In genomic region chr9:684055-684949, GRCh38 we compare ENCODE assay signal across 9 cellular contexts.
DNase-seq lines count a peak whose midpoint lies in the region; ATAC-seq and TF ChIP-seq lines count a peak whose summit lies in the region.
"Had no signal": no experiment of that assay in that cellular context is flagged by ENCODE, and none has a peak within 500 bp of the region (broad histone marks: within the 10 kb centered on the region; RNA-seq: fewer than 3 reads in every experiment).

No MANE protein-coding gene starts in this region.

- peak overlapping the region in 1 of 2 experiments; percentile 63 for H3K18ac ChIP-seq in mesenchymal stem cell (ENCODE audit: low read depth in 1 of 2, low read length in 2 of 2)

- H3K14ac ChIP-seq in mesenchymal stem cell (ENCODE audit: low read length in 2 of 2) = no peak overlapping the region

- peaks cover 8% of the 10 kb centered on the region for H3K79me1 ChIP-seq in mesenchymal stem cell (replicated peaks; ENCODE audit: low read length, poor library complexity, severe bottlenecking)

- no peaks in the 10 kb centered on the region for H3K9me3 ChIP-seq in colonic mucosa
- no peaks in the 10 kb centered on the region for H3K9me3 ChIP-seq in mesenchymal stem cell (ENCODE audit: control insufficient read depth, low read length)

- H2AFZ ChIP-seq in mesenchymal stem cell (ENCODE audit: low read depth, low read length) = no peak overlapping the region

- H3K4me3 ChIP-seq in colonic mucosa = no peak overlapping the region
- H3K4me3 ChIP-seq in mesenchymal stem cell (ENCODE audit: insufficient read depth in 1 of 2, low read depth in 1 of 2, low read length in 2 of 2) = peak overlapping the region in 1 of 2 experiments; percentile 79
- peak overlapping the region; percentile 7 for H3K4me3 ChIP-seq in urinary bladder (ENCODE audit: low read depth, low read length)

- peak overlapping the region; percentile 34 for H3K4me2 ChIP-seq in mesenchymal stem cell (ENCODE audit: low read length, poor library complexity, severe bottlenecking)

- no peak overlapping the region for H3K23ac ChIP-seq in mesenchymal stem cell (ENCODE audit: low read length in 2 of 2)

- H2BK120ac ChIP-seq in mesenchymal stem cell (ENCODE audit: low read depth, low read length) = peak overlapping the region; percentile 21

- H3K27ac ChIP-seq in colonic mucosa (peak overlapping the region; percentile 34), mesenchymal stem cell (ENCODE audit: low read length, poor library complexity, severe bottlenecking) (peak overlapping the region; percentile 87), urinary bladder (ENCODE audit: low read depth) (peak overlapping the region; percentile 55)

- TF ChIP-seq CTCF in colonic mucosa (IDR thresholded peaks at IDR 0.05) = no peak

- no peak overlapping the region for H2BK12ac ChIP-seq in mesenchymal stem cell (ENCODE audit: low read length in 2 of 2)

- no peaks in the 10 kb centered on the region for H3K27me3 ChIP-seq in colonic mucosa
- no peaks in the 10 kb centered on the region for H3K27me3 ChIP-seq in mesenchymal stem cell (ENCODE audit: control insufficient read depth in 1 of 2, insufficient read depth in 1 of 2, low read length in 2 of 2)

- ATAC-seq in GM21717 (IDR thresholded peaks at IDR 0.05; ENCODE audit: unreplicated experiment) = no peak
- ATAC-seq: T-helper 17 cell had no signal

- H4K91ac ChIP-seq in mesenchymal stem cell (ENCODE audit: low read length) = no peak overlapping the region

- peak overlapping the region in 1 of 2 experiments; percentile 11 for H3K4ac ChIP-seq in mesenchymal stem cell (ENCODE audit: low read depth in 1 of 2, low read length in 2 of 2)

- no peaks in the 10 kb centered on the region for H3K4me1 ChIP-seq in colonic mucosa
- H3K4me1 ChIP-seq in mesenchymal stem cell (ENCODE audit: control insufficient read depth, insufficient read depth, low read depth, low read length) = peaks cover 5% of the 10 kb centered on the region
- H3K4me1 ChIP-seq in urinary bladder (ENCODE audit: insufficient read depth) = no peaks in the 10 kb centered on the region

- H4K8ac ChIP-seq in mesenchymal stem cell (ENCODE audit: low read length) = peak overlapping the region; percentile 39

- H2BK5ac ChIP-seq in mesenchymal stem cell (ENCODE audit: low read depth, low read length, poor library complexity, severe bottlenecking) = no peak overlapping the region

- H2BK15ac ChIP-seq in mesenchymal stem cell (ENCODE audit: low read depth, poor library complexity, severe bottlenecking) = no peak overlapping the region

- no peaks in the 10 kb centered on the region for H3K36me3 ChIP-seq in colonic mucosa
- peaks cover 0 to under 1% of the 10 kb centered on the region in 2 experiments for H3K36me3 ChIP-seq in mesenchymal stem cell (ENCODE audit: control insufficient read depth in 1 of 2, insufficient read depth in 2 of 2, low read depth in 1 of 2, low read length in 2 of 2)
- H3K36me3 ChIP-seq in urinary bladder (ENCODE audit: insufficient read depth) = no peaks in the 10 kb centered on the region

- DNase-seq in NCI-H2227 (lab: John Stamatoyannopoulos, UW; ENCODE audit: unreplicated experiment) (peak; percentile 27), NCI-H2227 treated with DMSO at 0.1 percent for 48 hours (lab: John Stamatoyannopoulos, UW) (no peak), colonic mucosa (no peak), mesenchymal stem cell (peak; percentile 73), mucosa of gallbladder (ENCODE audit: low spot score) (no peak), NCI-H2081 treated with DMSO at 0.1 percent for 48 hours (lab: John Stamatoyannopoulos, UW) (no peak)
- DNase-seq: T-helper 17 cell had no signal

- intact Hi-C loops in colonic mucosa (cut with DNase I) = no loop called here

- no peak overlapping the region for H3K9ac ChIP-seq in colonic mucosa (ENCODE audit: low read depth in 2 of 2, low read length in 2 of 2)
- peak overlapping the region; percentile 96 for H3K9ac ChIP-seq in mesenchymal stem cell (ENCODE audit: low read length)

- 35% methylated on average over 5 of the region's 9 CpGs for WGBS in mesenchymal stem cell
- WGBS in urinary bladder = 15% methylated on average over 9 of the region's 9 CpGs

- no peak overlapping the region for H2AK5ac ChIP-seq in mesenchymal stem cell (ENCODE audit: low read length, severe bottlenecking)

Comparison
In these comparisons a context has a peak if more than half of its experiments do, and no peak if none do; other contexts are left out.
1. DNase-seq: peak in NCI-H2227 (single experiment) and mesenchymal stem cell (single experiment); none in NCI-H2227 treated with DMSO at 0.1 percent for 48 hours (single experiment), colonic mucosa (single experiment), mucosa of gallbladder (single experiment) and NCI-H2081 treated with DMSO at 0.1 percent for 48 hours (single experiment).
2. H3K27ac ChIP-seq: peak in every context shown above with its lines; median percentile 87 in mesenchymal stem cell; 55 in urinary bladder; 34 in colonic mucosa.